Comparison of ENCODE assay signal across 30 cellular contexts in the genomic region with DNA sequence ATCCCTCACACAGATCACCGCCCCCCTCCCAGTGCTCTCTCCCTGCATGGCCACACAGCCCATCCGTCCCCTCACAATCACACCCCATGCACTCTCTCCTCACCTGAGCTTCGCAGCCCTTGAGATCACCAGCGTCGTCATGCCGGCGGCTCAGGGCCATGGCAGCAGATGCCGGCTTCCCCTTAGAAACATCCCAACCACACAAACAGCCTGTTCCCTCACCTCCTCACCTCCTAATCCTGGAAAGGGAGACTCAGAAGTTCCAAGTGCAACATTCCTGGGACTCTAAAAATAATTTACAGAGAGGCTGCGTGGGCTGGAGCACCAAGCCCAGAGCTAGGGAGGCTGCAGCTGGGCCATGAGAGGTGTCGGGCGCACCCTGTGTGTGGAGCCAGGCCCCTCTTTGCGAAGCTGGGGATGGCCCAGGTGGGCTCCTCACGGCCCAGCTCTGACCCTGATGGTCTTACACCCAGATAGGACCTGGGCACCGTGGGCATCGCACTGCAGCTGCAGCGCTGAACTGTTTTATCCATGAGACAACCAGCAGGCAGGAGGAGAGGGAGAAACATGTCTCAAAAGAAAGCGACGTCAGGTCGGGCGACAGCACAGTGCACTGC.
A peak's percentile ranks its signal among the peaks of the same experiment; 100 is the strongest.
DNase-seq lines count a peak whose midpoint lies in the region; ATAC-seq and TF ChIP-seq lines count a peak whose summit lies in the region.
"Had no signal": no experiment of that assay in that cellular context is flagged by ENCODE, and none has a peak within 500 bp of the region (broad histone marks: within the 10 kb centered on the region; RNA-seq: fewer than 3 reads in every experiment).

No MANE protein-coding gene starts in this region.

- H3K23ac ChIP-seq in neuronal stem cell (ENCODE audit: low read depth, low read length, poor library complexity) = peak overlapping the region; percentile 45

- H3K27me3 Mint-ChIP-seq in T-helper 2 cell treated with Interferon-gamma antibody and Interleukin-4, amounts not matched to agents 5 μg/mL and 100 μg/mL, for 36 hours (ENCODE audit: low read depth) = no peaks in the 10 kb centered on the region

- intact Hi-C loops in left cardiac atrium (cut with DNase I) = loop anchor here in 1 of 2 donors (2.0 to 5.0 kb wide), 2 partner anchors 112 to 121 kb away; no protein-coding TSS in a partner anchor

- no peak overlapping the region for H4K8ac ChIP-seq in neuronal stem cell (ENCODE audit: low read depth, low read length)

- peak overlapping the region; percentile 73 for H2BK5ac ChIP-seq in neuronal stem cell (ENCODE audit: low read length)

- H3K9me3 ChIP-seq in neuronal stem cell (replicated peaks in 1 of 2; ENCODE audit: control insufficient read depth in 2 of 2, insufficient read depth in 1 of 2, low read depth in 1 of 2, low read length in 2 of 2) (peaks cover 0 to 11% of the 10 kb centered on the region in 2 donors), suprapubic skin (no peaks in the 10 kb centered on the region)

- TF ChIP-seq CTCF in suprapubic skin (IDR thresholded peaks at IDR 0.05) = no peak

- H2BK15ac ChIP-seq in neuronal stem cell (ENCODE audit: low read length) = peak overlapping the region; percentile 46

- peak overlapping the region; percentile 69 for H3K27ac Mint-ChIP-seq in T-helper 2 cell treated with Interferon-gamma antibody and Interleukin-4, amounts not matched to agents 5 μg/mL and 100 μg/mL, for 36 hours
- H3K27ac Mint-ChIP-seq: activated B cell treated with CpG ODN at 0.5 μM for 24 hours; activated CD4-positive, alpha-beta memory T cell treated with anti-CD3 and anti-CD28 coated beads for 36 hours; HFFc6 had no signal

- H4K91ac ChIP-seq in neuronal stem cell (ENCODE audit: low read depth, low read length, poor library complexity) = peak overlapping the region; percentile 68

- H3K4me3 Mint-ChIP-seq in T-helper 2 cell treated with Interferon-gamma antibody and Interleukin-4, amounts not matched to agents 5 μg/mL and 100 μg/mL, for 36 hours = no peak overlapping the region
- H3K4me3 Mint-ChIP-seq: activated B cell treated with CpG ODN at 0.5 μM for 24 hours; activated CD4-positive, alpha-beta memory T cell treated with anti-CD3 and anti-CD28 coated beads for 36 hours; HFFc6; naive B cell had no signal

- peak overlapping the region; percentile 40 for H2BK120ac ChIP-seq in neuronal stem cell (ENCODE audit: low read depth, low read length)

- no peaks in the 10 kb centered on the region for H3K4me1 Mint-ChIP-seq in T-helper 2 cell treated with Interferon-gamma antibody and Interleukin-4, amounts not matched to agents 5 μg/mL and 100 μg/mL, for 36 hours (ENCODE audit: low read depth)

- H3K4me3 ChIP-seq in neuronal stem cell (ENCODE audit: low read length in 2 of 2) = no peak overlapping the region
- no peak overlapping the region for H3K4me3 ChIP-seq in suprapubic skin

- TF ChIP-seq POLR2A in suprapubic skin (IDR thresholded peaks at IDR 0.05) = no peak

- H3K9me3 Mint-ChIP-seq in T-helper 2 cell treated with Interferon-gamma antibody and Interleukin-4, amounts not matched to agents 5 μg/mL and 100 μg/mL, for 36 hours = peaks cover 9% of the 10 kb centered on the region
- H3K9me3 Mint-ChIP-seq: activated B cell treated with CpG ODN at 0.5 μM for 24 hours had no signal

- peak; percentile 66 to 67 for ATAC-seq in left cardiac atrium
- ATAC-seq: esophagus mucosa, SK-N-SH treated with all-trans-retinoic acid at 6 μM for 48 hours had no signal

- peak overlapping the region; percentile 77 for H2AK5ac ChIP-seq in neuronal stem cell (ENCODE audit: low read depth, low read length)

- peak overlapping the region; percentile 12 for H3K14ac ChIP-seq in neuronal stem cell (ENCODE audit: low read length)

- no peak overlapping the region for H2AFZ ChIP-seq in neuronal stem cell (ENCODE audit: low read length)

- no peak overlapping the region for H3K4ac ChIP-seq in neuronal stem cell (ENCODE audit: low read length)

- H3K36me3 Mint-ChIP-seq in T-helper 2 cell treated with Interferon-gamma antibody and Interleukin-4, amounts not matched to agents 5 μg/mL and 100 μg/mL, for 36 hours (ENCODE audit: low read depth) = no peaks in the 10 kb centered on the region
- H3K36me3 Mint-ChIP-seq: activated CD4-positive, alpha-beta memory T cell treated with anti-CD3 and anti-CD28 coated beads for 36 hours; naive B cell had no signal

- H3K4me1 ChIP-seq in neuronal stem cell (ENCODE audit: control insufficient read depth in 2 of 2, insufficient read depth in 1 of 2, low read depth in 1 of 2, low read length in 2 of 2) (peaks cover 0 to 14% of the 10 kb centered on the region in 2 donors), suprapubic skin (peaks cover 11% of the 10 kb centered on the region)

- peak overlapping the region; percentile 85 for H3K18ac ChIP-seq in neuronal stem cell (ENCODE audit: low read length)

- H3K27ac ChIP-seq in neuronal stem cell (replicated peaks; ENCODE audit: low read length) = no peak overlapping the region
- H3K27ac ChIP-seq in suprapubic skin = no peak overlapping the region
- H3K27ac ChIP-seq: 22Rv1 had no signal

- no peak overlapping the region for H3K4me2 ChIP-seq in neuronal stem cell (ENCODE audit: insufficient read depth, low read length, poor library complexity, severe bottlenecking)

- H3K36me3 ChIP-seq in neuronal stem cell (replicated peaks in 1 of 2; ENCODE audit: control insufficient read depth in 2 of 2, insufficient read depth in 2 of 2, low read length in 2 of 2) (no peaks in the 10 kb centered on the region), suprapubic skin (no peaks in the 10 kb centered on the region)

- H3K9ac ChIP-seq in neuronal stem cell (ENCODE audit: low read depth, low read length, poor library complexity) = peak overlapping the region; percentile 7

- WGBS in neuronal stem cell (ENCODE audit: extremely low coverage in 2 of 2, insufficient read length in 2 of 2, insufficient replicate concordance in 1 of 2), 2 donors = no CpG with 5 or more reads among the region's 20 CpGs
- 84% methylated on average over 18 of the region's 20 CpGs for WGBS in suprapubic skin

- DNase-seq in T-helper 2 cell treated with Interferon-gamma antibody and Interleukin-4, amounts not matched to agents 5 μg/mL and 100 μg/mL, for 36 hours (ENCODE audit: low spot score) = no peak
- DNase-seq in T-helper 2 cell (no peak), left cardiac atrium (no peak), neuronal stem cell (ENCODE audit: low spot score) (no peak), suprapubic skin (ENCODE audit: low spot score in 2 of 2) (peak; percentile 49 to 76), NCI-H1436 treated with DMSO at 0.1 percent for 48 hours (lab: John Stamatoyannopoulos, UW) (no peak), NCI-H526 treated with DMSO at 0.1 percent for 48 hours (lab: John Stamatoyannopoulos, UW) (no peak), NCI-H1417 treated with DMSO at 0.1 percent for 48 hours (lab: John Stamatoyannopoulos, UW) (no peak)
- DNase-seq: activated B cell treated with CpG ODN at 0.5 μM for 24 hours; activated CD4-positive, alpha-beta memory T cell treated with anti-CD3 and anti-CD28 coated beads for 36 hours; amygdala; cerebellar nuclear complex; effector CD4-positive, alpha-beta T cell; GF-D8; HFFc6; KBM-7; mesenchymal stem cell; MM.1S; naive B cell; NCI-H1436; NCI-H2171; NCI-H524; small intestine; stimulated activated CD4-positive, alpha-beta T cell treated with anti-CD3 and anti-CD28 coated beads, Interleukin-4, amount 100 ng/mL, for 1 hour; stimulated activated naive CD4-positive, alpha-beta T cell treated with Interleukin-2 at 50 U/mL for 16 hours; T-helper 9 cell; trophoblast cell had no signal

- no peak for TF ChIP-seq EP300 in suprapubic skin (IDR thresholded peaks at IDR 0.05)

- H3K79me1 ChIP-seq in neuronal stem cell (ENCODE audit: low read depth, low read length) = peaks cover 2% of the 10 kb centered on the region

- H3K27me3 ChIP-seq in neuronal stem cell (ENCODE audit: control insufficient read depth in 3 of 3, insufficient read depth in 3 of 3, low read depth in 1 of 3, low read length in 3 of 3) (no peaks in the 10 kb centered on the region), suprapubic skin (peaks cover 14% of the 10 kb centered on the region)

- peak overlapping the region; percentile 4 for H2BK12ac ChIP-seq in neuronal stem cell (ENCODE audit: low read length)

Comparison
In these comparisons a context has a peak if more than half of its experiments do, and no peak if none do; other contexts are left out.
1. DNase-seq: peak in suprapubic skin (2 of 2); none in T-helper 2 cell treated with Interferon-gamma antibody and Interleukin-4, amounts not matched to agents 5 μg/mL and 100 μg/mL, for 36 hours (single experiment), T-helper 2 cell (0 of 5), left cardiac atrium (single experiment), neuronal stem cell (single experiment), NCI-H1436 treated with DMSO at 0.1 percent for 48 hours (single experiment), NCI-H526 treated with DMSO at 0.1 percent for 48 hours (single experiment) and NCI-H1417 treated with DMSO at 0.1 percent for 48 hours (single experiment).